ENCODE assay signal across 11 cellular contexts in genomic region chr15:36617529-36618196, GRCh38. TPM values are rescaled to one million over a fixed set of nuclear protein-coding genes. Genes with fewer than 3 reads are reported as not detected.
A peak's percentile ranks its signal among the peaks of the same experiment; 100 is the strongest.
DNase-seq lines count a peak whose midpoint lies in the region; ATAC-seq and TF ChIP-seq lines count a peak whose summit lies in the region.
"Had no signal": no experiment of that assay in that cellular context is flagged by ENCODE, and none has a peak within 500 bp of the region (broad histone marks: within the 10 kb centered on the region; RNA-seq: fewer than 3 reads in every experiment).

No MANE protein-coding gene starts in this region.

- H2BK15ac ChIP-seq in mesenchymal stem cell (ENCODE audit: low read depth, poor library complexity, severe bottlenecking): no peak overlapping the region

- H4K91ac ChIP-seq in mesenchymal stem cell (ENCODE audit: low read length): no peak overlapping the region

- intact Hi-C loops in A673 (cut with micrococcal nuclease; ENCODE audit: unreplicated experiment): no loop called here

- ATAC-seq in GM18508 (IDR thresholded peaks at IDR 0.05; ENCODE audit: insufficient read depth, unreplicated experiment) (peak; percentile 98), GM19468 (IDR thresholded peaks at IDR 0.05; ENCODE audit: extremely low read depth, unreplicated experiment) (peak; percentile 94), HG02938 (IDR thresholded peaks at IDR 0.05; ENCODE audit: unreplicated experiment) (peak; percentile 98), HG03565 (IDR thresholded peaks at IDR 0.05; ENCODE audit: unreplicated experiment) (peak; percentile 99)

- CTCF ChIA-PET in A673 (lab: Charles Lee): no interaction called here

- WGBS in mesenchymal stem cell: 100% methylated on average over 2 of the region's 4 CpGs

- H3K23ac ChIP-seq in mesenchymal stem cell (ENCODE audit: low read length in 2 of 2): no peak overlapping the region

- H3K18ac ChIP-seq in mesenchymal stem cell (ENCODE audit: low read depth in 1 of 2, low read length in 2 of 2): no peak overlapping the region

- no peak overlapping the region for H2AK5ac ChIP-seq in mesenchymal stem cell (ENCODE audit: low read length, severe bottlenecking)

- no peaks in the 10 kb centered on the region for H3K4me1 ChIP-seq in mesenchymal stem cell (ENCODE audit: control insufficient read depth, insufficient read depth, low read depth, low read length)
- H3K4me1 ChIP-seq in A673 (ENCODE audit: insufficient read depth, low read length, poor library complexity, severe bottlenecking): no peaks in the 10 kb centered on the region

- H2AFZ ChIP-seq in mesenchymal stem cell (ENCODE audit: low read depth, low read length): no peak overlapping the region

- H3K4me2 ChIP-seq in mesenchymal stem cell (ENCODE audit: low read length, poor library complexity, severe bottlenecking): no peak overlapping the region
- H3K4me2 ChIP-seq: BLaER1 treated with 17β-estradiol and CSF1 and Interleukin-3, amounts not matched to agents 10 nM and 100 nM had no signal

- DNase-seq in mesenchymal stem cell (no peak), A673 (ENCODE audit: low spot score) (no peak), hepatic stellate cell (ENCODE audit: low spot score) (no peak), H4 (ENCODE audit: low spot score) (no peak)
- DNase-seq: GF-D8, NCI-H1417 treated with DMSO at 0.1 percent for 48 hours had no signal

- no peak overlapping the region for H2BK120ac ChIP-seq in mesenchymal stem cell (ENCODE audit: low read depth, low read length)

- no TSS peak for BruUV-seq in A673 (replicated peaks; lab: Mats Ljungman, UMichigan)

- no peak overlapping the region for H3K14ac ChIP-seq in mesenchymal stem cell (ENCODE audit: low read length in 2 of 2)

- no peak overlapping the region for H2BK5ac ChIP-seq in mesenchymal stem cell (ENCODE audit: low read depth, low read length, poor library complexity, severe bottlenecking)

- H3K27ac ChIP-seq in mesenchymal stem cell (ENCODE audit: low read length, poor library complexity, severe bottlenecking): no peak overlapping the region
- no peak overlapping the region for H3K27ac ChIP-seq in A673 (ENCODE audit: low read depth, low read length, poor library complexity, severe bottlenecking)
- H3K27ac ChIP-seq: BLaER1 treated with 17β-estradiol and CSF1 and Interleukin-3, amounts not matched to agents 10 nM and 100 nM had no signal

- no peak overlapping the region for H4K8ac ChIP-seq in mesenchymal stem cell (ENCODE audit: low read length)

- H3K4me3 ChIP-seq in mesenchymal stem cell (ENCODE audit: insufficient read depth in 1 of 2, low read depth in 1 of 2, low read length in 2 of 2) (no peak overlapping the region), A673 (ENCODE audit: low read depth, low read length, poor library complexity, severe bottlenecking) (no peak overlapping the region)
- H3K4me3 ChIP-seq: BLaER1 treated with 17β-estradiol and CSF1 and Interleukin-3, amounts not matched to agents 10 nM and 100 nM had no signal

- no peak overlapping the region for H3K4ac ChIP-seq in mesenchymal stem cell (ENCODE audit: low read depth in 1 of 2, low read length in 2 of 2)

- H3K9me3 ChIP-seq in mesenchymal stem cell (ENCODE audit: control insufficient read depth, low read length): no peaks in the 10 kb centered on the region
- H3K9me3 ChIP-seq in A673 (ENCODE audit: low read depth, low read length, poor library complexity, severe bottlenecking): no peaks in the 10 kb centered on the region

- H3K79me1 ChIP-seq in mesenchymal stem cell (replicated peaks; ENCODE audit: low read length, poor library complexity, severe bottlenecking): peaks cover 16% of the 10 kb centered on the region

- POLR2A ChIA-PET in A673 (lab: Charles Lee; ENCODE audit: low non-redundant PET): no interaction called here

- H2BK12ac ChIP-seq in mesenchymal stem cell (ENCODE audit: low read length in 2 of 2): no peak overlapping the region

- H3K36me3 ChIP-seq in mesenchymal stem cell (ENCODE audit: control insufficient read depth in 1 of 2, insufficient read depth in 2 of 2, low read depth in 1 of 2, low read length in 2 of 2) (no peaks in the 10 kb centered on the region), A673 (ENCODE audit: insufficient read depth, low read length, poor library complexity, severe bottlenecking) (no peaks in the 10 kb centered on the region)
- H3K36me3 ChIP-seq: BLaER1 treated with 17β-estradiol and CSF1 and Interleukin-3, amounts not matched to agents 10 nM and 100 nM had no signal

- H3K27me3 ChIP-seq in mesenchymal stem cell (ENCODE audit: control insufficient read depth in 1 of 2, insufficient read depth in 1 of 2, low read length in 2 of 2): no peaks in the 10 kb centered on the region
- H3K27me3 ChIP-seq in A673 (replicated peaks; ENCODE audit: insufficient read depth, low read depth, low read length, poor library complexity): no peaks in the 10 kb centered on the region
- H3K27me3 ChIP-seq: BLaER1 treated with 17β-estradiol and CSF1 and Interleukin-3, amounts not matched to agents 10 nM and 100 nM had no signal

- H3K9ac ChIP-seq in mesenchymal stem cell (ENCODE audit: low read length): no peak overlapping the region
- H3K9ac ChIP-seq: BLaER1 treated with 17β-estradiol and CSF1 and Interleukin-3, amounts not matched to agents 10 nM and 100 nM had no signal

- TF ChIP-seq CTCF in A673 (conservative IDR thresholded peaks at IDR 0.05; ENCODE audit: low read depth, low read length): no peak

RNA-seq across cellular contexts. Expression of gene CDIN1, which starts 38.2 kb away (rescaled TPM):
- polyA plus RNA-seq in mesenchymal stem cell (2013, experiment 1 of 2): 8.1 TPM
- 9.5 TPM for polyA plus RNA-seq in mesenchymal stem cell (2013, experiment 2 of 2)
- 10.4 and 11.3 TPM in 2 replicates for total RNA-seq in A673 (2021)
- 6.6 and 11.1 TPM in 2 replicates for total RNA-seq in H4 (2014; rRNA removed; shearing (Covaris generic))
